In the genomic region with DNA sequence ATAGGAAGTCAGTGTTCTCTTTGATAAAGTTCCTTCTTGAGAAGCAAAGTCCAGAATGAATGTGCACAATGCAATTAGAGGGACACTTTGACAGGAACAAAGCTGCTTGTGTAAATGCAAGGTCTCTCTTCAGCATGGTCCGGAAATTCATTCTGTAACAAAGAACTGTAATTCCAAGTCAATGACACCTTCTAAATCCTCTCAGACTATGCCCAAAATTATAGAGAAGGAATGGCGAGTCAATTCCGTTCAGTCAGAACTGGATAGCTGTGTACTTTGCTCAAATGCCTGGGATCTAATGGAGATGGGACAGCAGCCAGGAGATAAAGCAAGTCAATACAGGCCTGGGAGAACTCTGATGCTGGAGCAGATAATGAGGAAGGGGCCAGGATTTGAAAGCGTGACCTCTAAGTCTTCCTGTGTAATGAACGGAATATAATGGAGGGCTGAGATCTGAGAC, we compare ENCODE assay signal across 19 cellular contexts.
A peak's percentile ranks its signal among the peaks of the same experiment; 100 is the strongest.
DNase-seq lines count a peak whose midpoint lies in the region; ATAC-seq, FAIRE-seq and TF ChIP-seq lines count a peak whose summit lies in the region.
"Had no signal": no experiment of that assay in that cellular context is flagged by ENCODE, and none has a peak within 500 bp of the region (broad histone marks: within the 10 kb centered on the region; RNA-seq: fewer than 3 reads in every experiment).

No MANE protein-coding gene starts in this region.

- intact Hi-C loops in CD8-positive, alpha-beta T cell (cut with DNase I, micrococcal nuclease): no loop called here
- intact Hi-C loops in upper lobe of right lung (cut with DNase I): no loop called here

- H3K27me3 ChIP-seq in CD8-positive, alpha-beta T cell (ENCODE audit: insufficient read depth, low read length): no peaks in the 10 kb centered on the region
- H3K27me3 ChIP-seq in keratinocyte (ENCODE audit: control insufficient read depth, extremely low read depth, insufficient read depth, low read length): no peaks in the 10 kb centered on the region
- H3K27me3 ChIP-seq in upper lobe of right lung: no peaks in the 10 kb centered on the region

- no peaks in the 10 kb centered on the region for H3K79me2 ChIP-seq in keratinocyte (ENCODE audit: control insufficient read depth, insufficient read depth, low read length)

- no peaks in the 10 kb centered on the region for H3K9me1 ChIP-seq in keratinocyte (ENCODE audit: control insufficient read depth, extremely low read depth, insufficient read depth, low read length)

- no peak overlapping the region for H3K27ac Mint-ChIP-seq in CD8-positive, alpha-beta T cell
- H3K27ac Mint-ChIP-seq: activated naive CD4-positive, alpha-beta T cell treated with anti-CD3 and anti-CD28 coated beads, Interleukin-2, amount 50 U/mL, for 72 hours; type B pancreatic cell had no signal

- CTCF ChIA-PET in CD8-positive, alpha-beta T cell (lab: Charles Lee): interaction anchor here (1.2 to 1.5 kb wide), 2 partner anchors 10 to 15 kb away, joined by 3 to 4 read pairs; no protein-coding TSS in a partner anchor

- no peaks in the 10 kb centered on the region for H3K36me3 Mint-ChIP-seq in CD8-positive, alpha-beta T cell
- H3K36me3 Mint-ChIP-seq: type B pancreatic cell had no signal

- no peaks in the 10 kb centered on the region for H3K9me3 Mint-ChIP-seq in CD8-positive, alpha-beta T cell
- H3K9me3 Mint-ChIP-seq: type B pancreatic cell had no signal

- no peak overlapping the region for H2AFZ ChIP-seq in keratinocyte (ENCODE audit: control insufficient read depth, low read length)

- peaks cover 34% of the 10 kb centered on the region for H3K4me1 Mint-ChIP-seq in CD8-positive, alpha-beta T cell (ENCODE audit: low read depth)

- no peaks in the 10 kb centered on the region for H3K27me3 Mint-ChIP-seq in CD8-positive, alpha-beta T cell (ENCODE audit: low read depth)
- H3K27me3 Mint-ChIP-seq: type B pancreatic cell had no signal

- dilution Hi-C loops in keratinocyte (cut with MboI; ENCODE audit: extremely low pct_ligation_motif_present, low sequenced_read_pairs): no loop called here

- TF ChIP-seq CTCF in 22Rv1 (IDR thresholded peaks at IDR 0.05) (no peak), keratinocyte (optimal IDR thresholded peaks at IDR 0.05 in 1 of 3, IDR thresholded peaks at IDR 0.05 in 1 of 3, conservative IDR thresholded peaks at IDR 0.05 in 1 of 3; ENCODE audit: extremely low read depth in 1 of 3, insufficient read depth in 2 of 3, low read length in 3 of 3) (no peak), upper lobe of right lung (IDR thresholded peaks at IDR 0.05) (no peak)
- no peak for TF ChIP-seq CTCF in CD8-positive, alpha-beta T cell (IDR thresholded peaks at IDR 0.05)

- POLR2A ChIA-PET in CD8-positive, alpha-beta T cell (lab: Charles Lee): interaction anchor here (0.6 to 1.0 kb wide), 2 partner anchors 364 to 1769 kb away, joined by 3 read pairs; no protein-coding TSS in a partner anchor

- no peak for ATAC-seq in CD8-positive, alpha-beta T cell
- peak; percentile 51 for ATAC-seq in SK-N-SH treated with all-trans-retinoic acid at 6 μM for 48 hours
- ATAC-seq in upper lobe of right lung: no peak
- ATAC-seq: activated naive CD4-positive, alpha-beta T cell treated with anti-CD3 and anti-CD28 coated beads, Interleukin-2, amount 50 U/mL, for 72 hours; GM12878; right cardiac atrium had no signal

- no peak overlapping the region for H3K4me3 ChIP-seq in CD8-positive, alpha-beta T cell (ENCODE audit: low read depth, low read length)
- H3K4me3 ChIP-seq in keratinocyte (ENCODE audit: control insufficient read depth in 2 of 3, extremely low read depth in 1 of 3, insufficient read depth in 2 of 3, low read depth in 1 of 3, low read length in 3 of 3) (no peak overlapping the region), upper lobe of right lung (no peak overlapping the region)
- H3K4me3 ChIP-seq: GM12878 had no signal

- no peaks in the 10 kb centered on the region for H3K9me3 ChIP-seq in CD8-positive, alpha-beta T cell (ENCODE audit: low read length)
- no peaks in the 10 kb centered on the region for H3K9me3 ChIP-seq in keratinocyte (ENCODE audit: control insufficient read depth, low read depth, low read length)
- no peaks in the 10 kb centered on the region for H3K9me3 ChIP-seq in upper lobe of right lung

- H3K27ac ChIP-seq in 22Rv1 (peak overlapping the region; percentile 52), keratinocyte (ENCODE audit: control insufficient read depth, insufficient read depth, low read length) (no peak overlapping the region), upper lobe of right lung (no peak overlapping the region)
- H3K27ac ChIP-seq in CD8-positive, alpha-beta T cell (ENCODE audit: low read depth, low read length): no peak overlapping the region
- H3K27ac ChIP-seq: epithelial cell of prostate had no signal

- FAIRE-seq in keratinocyte (lab: Jason Lieb, UNC): peak; percentile 77
- FAIRE-seq: GM12878 had no signal

- no peak overlapping the region for H3K9ac ChIP-seq in keratinocyte (ENCODE audit: control insufficient read depth, extremely low read depth, insufficient read depth, low read length)

- peaks cover 31% of the 10 kb centered on the region for H3K4me1 ChIP-seq in CD8-positive, alpha-beta T cell (ENCODE audit: insufficient read depth, low read length)
- H3K4me1 ChIP-seq in keratinocyte (ENCODE audit: control insufficient read depth, extremely low read depth, insufficient read depth, low read length): peaks cover 20% of the 10 kb centered on the region
- H3K4me1 ChIP-seq in upper lobe of right lung: peaks cover 3% of the 10 kb centered on the region

- no peaks in the 10 kb centered on the region for H4K20me1 ChIP-seq in keratinocyte (ENCODE audit: control insufficient read depth, extremely low read depth, insufficient read depth, low read length)

- H3K36me3 ChIP-seq in CD8-positive, alpha-beta T cell (ENCODE audit: insufficient read depth, low read length): no peaks in the 10 kb centered on the region
- no peaks in the 10 kb centered on the region for H3K36me3 ChIP-seq in keratinocyte (ENCODE audit: control insufficient read depth in 2 of 2, extremely low read depth in 1 of 2, insufficient read depth in 2 of 2, low read length in 2 of 2)
- no peaks in the 10 kb centered on the region for H3K36me3 ChIP-seq in upper lobe of right lung

- DNase-seq in CD8-positive, alpha-beta T cell: no peak
- no peak for DNase-seq in keratinocyte (ENCODE audit: low read depth, low spot score)
- DNase-seq in upper lobe of right lung: no peak
- DNase-seq in NCI-H526 treated with DMSO at 0.1 percent for 48 hours (lab: John Stamatoyannopoulos, UW): no peak
- DNase-seq in NCI-H774 (lab: John Stamatoyannopoulos, UW): no peak
- DNase-seq in C1 segment of cervical spinal cord (lab: John Stamatoyannopoulos, UW): no peak
- DNase-seq: central memory CD4-positive, alpha-beta T cell; EL; glutamatergic neuron; NCI-H1417 treated with DMSO at 0.1 percent for 48 hours; NCI-H69; right cardiac atrium; stimulated activated CD4-positive, alpha-beta T cell treated with anti-CD3 and anti-CD28 coated beads, Interleukin-4, amount 100 ng/mL, for 1 hour had no signal

- peak overlapping the region; percentile 23 for H3K4me3 Mint-ChIP-seq in CD8-positive, alpha-beta T cell
- H3K4me3 Mint-ChIP-seq: type B pancreatic cell had no signal

- H3K4me2 ChIP-seq in keratinocyte (ENCODE audit: control insufficient read depth, extremely low read depth, insufficient read depth, low read depth, low read length): peak overlapping the region; percentile 18

TF ChIP-seq in SK-N-SH treated with all-trans-retinoic acid at 6 μM for 48 hours, 23 proteins besides CTCF, POLR2A, EP300 and RAD21:
- no peak for TF ChIP-seq ZNF8 (CRISPR knock-in tag; IDR thresholded peaks at IDR 0.05)
- TF ChIP-seq TCF4 (CRISPR knock-in tag; IDR thresholded peaks at IDR 0.05; ENCODE audit: borderline replicate concordance): peak; percentile 71; the same call in 1 of the 2 replicates
- no peak for TF ChIP-seq GLIS3 (CRISPR knock-in tag; IDR thresholded peaks at IDR 0.05)
- 0 out of 2 replicates have a peak, but pooled peaks have one; percentile 22 for TF ChIP-seq ISL1 (CRISPR knock-in tag; IDR thresholded peaks at IDR 0.05)
- TF ChIP-seq, protein P1, sequence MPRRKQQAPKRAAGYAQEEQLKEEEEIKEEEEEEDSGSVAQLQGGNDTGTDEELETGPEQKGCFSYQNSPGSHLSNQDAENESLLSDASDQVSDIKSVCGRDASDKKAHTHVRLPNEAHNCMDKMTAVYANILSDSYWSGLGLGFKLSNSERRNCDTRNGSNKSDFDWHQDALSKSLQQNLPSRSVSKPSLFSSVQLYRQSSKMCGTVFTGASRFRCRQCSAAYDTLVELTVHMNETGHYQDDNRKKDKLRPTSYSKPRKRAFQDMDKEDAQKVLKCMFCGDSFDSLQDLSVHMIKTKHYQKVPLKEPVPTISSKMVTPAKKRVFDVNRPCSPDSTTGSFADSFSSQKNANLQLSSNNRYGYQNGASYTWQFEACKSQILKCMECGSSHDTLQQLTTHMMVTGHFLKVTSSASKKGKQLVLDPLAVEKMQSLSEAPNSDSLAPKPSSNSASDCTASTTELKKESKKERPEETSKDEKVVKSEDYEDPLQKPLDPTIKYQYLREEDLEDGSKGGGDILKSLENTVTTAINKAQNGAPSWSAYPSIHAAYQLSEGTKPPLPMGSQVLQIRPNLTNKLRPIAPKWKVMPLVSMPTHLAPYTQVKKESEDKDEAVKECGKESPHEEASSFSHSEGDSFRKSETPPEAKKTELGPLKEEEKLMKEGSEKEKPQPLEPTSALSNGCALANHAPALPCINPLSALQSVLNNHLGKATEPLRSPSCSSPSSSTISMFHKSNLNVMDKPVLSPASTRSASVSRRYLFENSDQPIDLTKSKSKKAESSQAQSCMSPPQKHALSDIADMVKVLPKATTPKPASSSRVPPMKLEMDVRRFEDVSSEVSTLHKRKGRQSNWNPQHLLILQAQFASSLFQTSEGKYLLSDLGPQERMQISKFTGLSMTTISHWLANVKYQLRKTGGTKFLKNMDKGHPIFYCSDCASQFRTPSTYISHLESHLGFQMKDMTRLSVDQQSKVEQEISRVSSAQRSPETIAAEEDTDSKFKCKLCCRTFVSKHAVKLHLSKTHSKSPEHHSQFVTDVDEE (CRISPR knock-in tag; IDR thresholded peaks at IDR 0.05): peak; percentile 57; the same call in 1 of the 2 replicates
